ENCODE assay signal across 32 cellular contexts in the genomic region with DNA sequence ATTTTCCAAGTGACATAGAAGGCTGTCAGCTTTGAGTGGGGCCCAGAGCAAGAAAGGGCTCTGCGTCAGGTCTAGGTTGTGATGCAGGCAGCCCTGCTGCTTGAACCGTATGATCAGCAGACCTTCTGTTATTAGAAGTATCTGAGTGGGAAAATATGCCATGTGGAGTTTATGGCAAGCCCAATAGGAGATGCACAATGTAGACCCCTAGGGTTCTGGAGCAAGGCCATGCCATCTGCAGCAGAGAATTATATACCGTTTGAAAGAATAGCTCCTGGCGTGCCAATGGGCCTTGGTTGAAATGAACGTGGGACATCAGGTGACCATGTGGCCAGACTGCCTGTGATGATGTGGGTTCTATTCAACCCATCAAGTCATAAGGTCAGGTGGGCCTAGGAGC.
"Had no signal": no experiment of that assay in that cellular context is flagged by ENCODE, and none has a peak within 500 bp of the region (broad histone marks: within the 10 kb centered on the region; RNA-seq: fewer than 3 reads in every experiment).

No MANE protein-coding gene starts in this region.

- H3K27ac ChIP-seq: adrenal gland, body of pancreas, brain microvascular endothelial cell, breast epithelium, cardiac muscle cell, VCaP had no signal

- H3K36me3 ChIP-seq: adrenal gland, brain microvascular endothelial cell, breast epithelium, cardiac muscle cell had no signal

- H3K4me3 ChIP-seq: adrenal gland, body of pancreas, breast epithelium, cardiac muscle cell had no signal

- ATAC-seq: activated CD8-positive, alpha-beta T cell treated with anti-CD3 and anti-CD28 coated beads for 36 hours; activated naive CD4-positive, alpha-beta T cell treated with anti-CD3 and anti-CD28 coated beads, Interleukin-2, amount 50 U/mL, for 72 hours; activated T-cell treated with anti-CD3 and anti-CD28 coated beads, Interleukin-2, amount 50 U/mL, for 4 hours; activated T-cell treated with anti-CD3 and anti-CD28 coated beads, Interleukin-2, amount 50 U/mL, for 72 hours; activated T-helper 17 cell treated with anti-CD3 and anti-CD28 coated beads, Interleukin-2, amount 50 U/mL, for 72 hours; body of pancreas had no signal

- H3K9me3 ChIP-seq: adrenal gland, body of pancreas, breast epithelium had no signal

- H3K27me3 ChIP-seq: adrenal gland, body of pancreas, brain microvascular endothelial cell, breast epithelium, cardiac muscle cell had no signal

- DNase-seq: activated B cell treated with CpG ODN at 0.5 μM for 24 hours; activated CD4-positive, alpha-beta memory T cell treated with anti-CD3 and anti-CD28 coated beads for 36 hours; activated CD4-positive, alpha-beta T cell treated with anti-CD3 and anti-CD28 coated beads for 4 hours; activated CD4-positive, alpha-beta T cell treated with anti-CD3 and anti-CD28 coated beads, Interleukin-2, amount 10 ng/mL, durations not matched to agents 24 days and 14 days; activated CD4-positive, alpha-beta T cell treated with anti-CD3 and anti-CD28 coated beads, Interleukin-2, amount 50 U/mL, for 1 hour; activated CD4-positive, alpha-beta T cell treated with anti-CD3 and anti-CD28 coated beads, Interleukin-2, amount 50 U/mL, for 4 hours; activated CD4-positive, CD25-positive, alpha-beta regulatory T cell treated with anti-CD3 and anti-CD28 coated beads, Interleukin-2, amount 50 U/mL, for 72 hours; activated CD8-positive, alpha-beta memory T cell treated with anti-CD3 and anti-CD28 coated beads, Interleukin-2, amount 50 U/mL, for 4 hours; activated CD8-positive, alpha-beta T cell treated with anti-CD3 and anti-CD28 coated beads for 36 hours; activated effector memory CD4-positive, alpha-beta T cell treated with anti-CD3 and anti-CD28 coated beads, Interleukin-2, amount 50 U/mL, for 16 hours; activated gamma-delta T cell treated with Interleukin-2 at 50 U/mL for 16 hours; activated naive CD4-positive, alpha-beta T cell; activated naive CD4-positive, alpha-beta T cell treated with anti-CD3 and anti-CD28 coated beads for 36 hours; activated naive CD4-positive, alpha-beta T cell treated with anti-CD3 and anti-CD28 coated beads, Interleukin-2, amount 50 U/mL, for 16 hours; activated naive CD8-positive, alpha-beta T cell treated with anti-CD3 and anti-CD28 coated beads for 36 hours; activated T-cell treated with anti-CD3 and anti-CD28 coated beads for 4 hours; activated T-cell treated with anti-CD3 and anti-CD28 coated beads, Interleukin-2, amount 50 U/mL, for 1 hour; activated T-cell treated with anti-CD3 and anti-CD28 coated beads, Interleukin-2, amount 50 U/mL, for 4 hours; activated T-cell treated with anti-CD3 and anti-CD28 coated beads, Interleukin-2, amount 50 U/mL, for 72 hours; adrenal gland; amniotic stem cell; aorta; body of pancreas; brain microvascular endothelial cell; T-helper 1 cell; T-helper 2 cell; T-helper 9 cell had no signal

- H3K4me1 ChIP-seq: adrenal gland, body of pancreas, breast epithelium had no signal
